ENCODE assay signal across 8 cellular contexts in the genomic region with DNA sequence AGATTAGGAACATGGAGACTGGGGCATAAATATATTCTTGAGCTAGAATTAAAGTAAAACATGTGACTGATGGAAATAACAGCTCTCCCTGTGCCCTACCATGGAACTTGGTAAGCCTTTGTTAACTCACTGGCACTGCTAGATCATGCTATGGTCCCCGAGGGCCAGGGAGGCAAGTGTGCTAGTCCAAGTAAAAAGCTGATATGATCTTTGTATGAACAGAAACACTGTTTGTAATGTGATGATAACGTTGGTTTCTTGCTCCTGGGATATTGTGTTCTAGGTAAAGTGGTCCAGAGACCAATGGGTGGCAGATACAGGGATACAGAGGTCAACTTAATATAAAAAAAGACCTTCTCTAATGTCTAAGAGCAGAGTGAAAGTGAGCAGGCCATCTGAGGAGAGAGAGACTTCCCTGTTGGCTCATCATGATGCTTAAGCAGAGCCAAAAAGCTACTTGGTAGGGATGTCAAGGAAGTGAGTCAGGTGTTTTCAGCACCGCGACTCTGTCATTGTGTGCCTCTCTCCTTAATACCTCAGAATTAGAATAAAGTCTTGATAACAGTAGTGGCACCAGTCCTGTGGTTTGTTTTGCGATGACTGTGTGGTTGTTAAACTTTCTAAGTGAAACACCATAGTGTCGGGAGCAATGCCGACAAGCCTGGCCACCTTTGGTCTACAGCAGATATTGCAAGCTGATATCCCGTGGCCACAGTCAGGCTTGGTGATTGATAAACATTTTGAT. TPM values are rescaled to one million over a fixed set of nuclear protein-coding genes. Genes with fewer than 3 reads are reported as not detected.
DNase-seq lines count a peak whose midpoint lies in the region; ATAC-seq lines count a peak whose summit lies in the region.

No MANE protein-coding gene starts in this region.

- H3K4me3 Mint-ChIP-seq in T-cell, result peak overlapping the region in 2 of 3 donors; percentile 11 to 26

- CTCF ChIA-PET in T-cell (lab: Charles Lee), result interaction anchor here in 1 of 2 donors (0.6 to 1.4 kb wide), 3 partner anchors 27 to 78 kb away, joined by 4 to 6 read pairs (median 4); no protein-coding TSS in a partner anchor

- H3K9me3 Mint-ChIP-seq in T-cell, result no peaks in the 10 kb centered on the region

- peak overlapping the region; percentile 71 to 89 for H3K27ac Mint-ChIP-seq in T-cell

- DNase-seq in T-cell (peak in 17 of 34 experiments; percentile 1 to 29 (median 10)), cerebellar cortex (ENCODE audit: low spot score) (peak; percentile 58), hippocampal formation (lab: John Stamatoyannopoulos, UW) (no peak), UCSD-AML1 (lab: John Stamatoyannopoulos, UW; ENCODE audit: unreplicated experiment) (no peak)
- peak; percentile 35 to 66 (median 48) for DNase-seq in stimulated activated CD4-positive, alpha-beta T cell treated with anti-CD3 and anti-CD28 coated beads, TNF-alpha, amount 100 ng/mL, for 48 hours (ENCODE audit: low read depth in 3 of 3)
- DNase-seq in effector CD8-positive, alpha-beta T cell (lab: John Stamatoyannopoulos, UW), result no peak

- H3K36me3 Mint-ChIP-seq in T-cell, result peaks cover 4% of the 10 kb centered on the region

- peaks cover 19 to 25% (median 23%) of the 10 kb centered on the region in 3 donors for H3K4me1 Mint-ChIP-seq in T-cell

- POLR2A ChIA-PET in T-cell (lab: Charles Lee), result no interaction called here

- ATAC-seq in GM18873 (IDR thresholded peaks at IDR 0.05; ENCODE audit: low FRiP score, unreplicated experiment) (peak; percentile 52), HG02970 (IDR thresholded peaks at IDR 0.05; ENCODE audit: low FRiP score, unreplicated experiment) (peak; percentile 43), T-cell (replicated peaks in 1 of 4) (peak; percentile 76 to 88 (median 81))

- no peaks in the 10 kb centered on the region for H3K27me3 Mint-ChIP-seq in T-cell

RNA-seq across cellular contexts. Expression of a gene that starts 27.7 kb away (rescaled TPM):
- 10 to 100 TPM; 17.2 to 19.6 (median 19.1) TPM for total RNA-seq in T-cell

Comparison
In these comparisons a context has a peak if more than half of its experiments do, and no peak if none do; other contexts are left out.
1. DNase-seq: peak in cerebellar cortex (single experiment) and stimulated activated CD4-positive, alpha-beta T cell treated with anti-CD3 and anti-CD28 coated beads, TNF-alpha, amount 100 ng/mL, for 48 hours (3 of 3); none in hippocampal formation (0 of 2), effector CD8-positive, alpha-beta T cell (single experiment) and UCSD-AML1 (single experiment).
2. Peak in every context shown above with its lines, with median percentiles within 50 percentile points of each other: ATAC-seq.